In genomic region chr6:98579941-98580340, GRCh38 we compare ENCODE assay signal across 19 cellular contexts.
"Had no signal": no experiment of that assay in that cellular context is flagged by ENCODE, and none has a peak within 500 bp of the region (broad histone marks: within the 10 kb centered on the region; RNA-seq: fewer than 3 reads in every experiment).

No MANE protein-coding gene starts in this region.

- DNase-seq: activated B cell treated with CpG ODN at 0.5 μM for 24 hours; activated CD4-positive, alpha-beta T cell treated with anti-CD3 and anti-CD28 coated beads, Interleukin-2, amount 10 ng/mL, durations not matched to agents 24 days and 14 days; activated CD8-positive, alpha-beta memory T cell treated with anti-CD3 and anti-CD28 coated beads, Interleukin-2, amount 50 U/mL, for 4 hours; activated CD8-positive, alpha-beta T cell treated with anti-CD3 and anti-CD28 coated beads, Interleukin-2, amount 10 ng/mL, durations not matched to agents 7 days and 5 days; activated gamma-delta T cell; activated T-cell treated with anti-CD3 and anti-CD28 coated beads, Interleukin-2, amount 50 U/mL, for 72 hours; amniotic stem cell; cerebellar nuclear complex; effector memory CD8-positive, alpha-beta T cell; gastrocnemius medialis; heart right ventricle; naive thymus-derived CD4-positive, alpha-beta T cell; pancreas; retina; stimulated activated CD4-positive, alpha-beta T cell treated with anti-CD3 and anti-CD28 coated beads, Interleukin-4, amount 100 ng/mL, for 4 hours; stimulated activated CD8-positive, alpha-beta memory T cell treated with anti-CD3 and anti-CD28 coated beads, Interleukin-4, amount 100 ng/mL, for 48 hours; upper lobe of left lung had no signal

- ATAC-seq: activated CD8-positive, alpha-beta T cell treated with anti-CD3 and anti-CD28 coated beads, Interleukin-2, amount 10 ng/mL, durations not matched to agents 7 days and 5 days; activated naive CD4-positive, alpha-beta T cell treated with anti-CD3 and anti-CD28 coated beads, Interleukin-2, amount 50 U/mL, for 72 hours; activated T-cell treated with anti-CD3 and anti-CD28 coated beads, Interleukin-2, amount 50 U/mL, for 72 hours; effector memory CD8-positive, alpha-beta T cell; gastrocnemius medialis; heart right ventricle; naive thymus-derived CD4-positive, alpha-beta T cell; pancreas had no signal

- H3K27ac ChIP-seq: gastrocnemius medialis, heart right ventricle, pancreas, skin epidermis, upper lobe of left lung had no signal

- H3K36me3 ChIP-seq: gastrocnemius medialis, heart right ventricle, pancreas, upper lobe of left lung had no signal

- H3K4me1 ChIP-seq: gastrocnemius medialis, heart right ventricle, pancreas had no signal

- H3K27me3 ChIP-seq: gastrocnemius medialis, heart right ventricle, pancreas, upper lobe of left lung had no signal

- H3K9me3 ChIP-seq: gastrocnemius medialis, heart right ventricle, pancreas, upper lobe of left lung had no signal

- H3K4me3 ChIP-seq: gastrocnemius medialis, heart right ventricle, pancreas, skin epidermis, upper lobe of left lung had no signal
